ENCODE assay signal across 1 cellular context in the genomic region with DNA sequence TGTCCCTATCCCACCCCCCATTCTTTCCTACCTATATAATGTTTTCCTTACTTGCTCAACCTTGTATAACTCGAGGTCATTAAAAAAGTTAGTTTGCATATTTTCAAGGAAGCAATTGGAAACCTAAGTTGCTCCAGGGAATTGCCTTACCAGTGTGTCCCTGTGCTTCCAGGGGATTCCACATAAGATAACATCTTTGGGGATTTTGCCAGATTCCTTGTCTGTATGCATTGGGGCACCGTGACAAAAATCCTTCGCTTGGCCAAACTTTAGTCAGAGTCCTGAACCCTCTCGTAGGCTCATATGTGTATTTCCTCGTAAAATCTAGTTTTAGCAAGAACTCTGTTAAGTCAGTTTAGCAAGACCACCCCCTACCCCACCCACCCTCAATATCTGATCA.
TF ChIP-seq lines count a peak whose summit lies in the region.

No MANE protein-coding gene starts in this region.

TF ChIP-seq in HepG2, 621 proteins besides CTCF, POLR2A, EP300 and RAD21:
- no peak for TF ChIP-seq ZKSCAN8 (CRISPR knock-in tag; IDR thresholded peaks at IDR 0.05; ENCODE audit: borderline replicate concordance)
- TF ChIP-seq, protein P1, sequence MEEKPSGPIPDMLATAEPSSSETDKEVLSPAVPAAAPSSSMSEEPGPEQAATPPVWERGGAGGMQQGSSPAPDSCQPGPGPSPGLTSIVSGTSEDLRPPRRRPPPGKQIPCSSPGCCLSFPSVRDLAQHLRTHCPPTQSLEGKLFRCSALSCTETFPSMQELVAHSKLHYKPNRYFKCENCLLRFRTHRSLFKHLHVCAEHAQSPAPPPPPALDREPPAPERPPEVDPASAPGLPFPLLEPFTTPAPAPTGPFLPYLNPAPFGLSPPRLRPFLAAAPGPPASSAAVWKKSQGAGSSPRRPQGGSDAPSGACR (CRISPR knock-in tag; IDR thresholded peaks at IDR 0.05), result no peak
- TF ChIP-seq ZNF256 (CRISPR knock-in tag; conservative IDR thresholded peaks at IDR 0.05), result no peak
- TF ChIP-seq, protein P2, sequence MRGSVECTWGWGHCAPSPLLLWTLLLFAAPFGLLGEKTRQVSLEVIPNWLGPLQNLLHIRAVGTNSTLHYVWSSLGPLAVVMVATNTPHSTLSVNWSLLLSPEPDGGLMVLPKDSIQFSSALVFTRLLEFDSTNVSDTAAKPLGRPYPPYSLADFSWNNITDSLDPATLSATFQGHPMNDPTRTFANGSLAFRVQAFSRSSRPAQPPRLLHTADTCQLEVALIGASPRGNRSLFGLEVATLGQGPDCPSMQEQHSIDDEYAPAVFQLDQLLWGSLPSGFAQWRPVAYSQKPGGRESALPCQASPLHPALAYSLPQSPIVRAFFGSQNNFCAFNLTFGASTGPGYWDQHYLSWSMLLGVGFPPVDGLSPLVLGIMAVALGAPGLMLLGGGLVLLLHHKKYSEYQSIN (CRISPR knock-in tag; IDR thresholded peaks at IDR 0.05; ENCODE audit: borderline replicate concordance), result no peak
- no peak for TF ChIP-seq ZNF446 (CRISPR knock-in tag; IDR thresholded peaks at IDR 0.05)
- no peak for TF ChIP-seq SRSF4 (IDR thresholded peaks at IDR 0.05; ENCODE audit: low read depth, low read length, poor library complexity, severe bottlenecking)
- TF ChIP-seq ZFP62 (CRISPR knock-in tag; IDR thresholded peaks at IDR 0.05), result no peak
- TF ChIP-seq GATAD1 (CRISPR knock-in tag; IDR thresholded peaks at IDR 0.05), result no peak
- no peak for TF ChIP-seq ATM (IDR thresholded peaks at IDR 0.05; ENCODE audit: borderline replicate concordance)
